Comparison of ENCODE assay signal across 9 cellular contexts in genomic region chr14:75577724-75578098, GRCh38. TPM values are rescaled to one million over a fixed set of nuclear protein-coding genes. Genes with fewer than 3 reads are reported as not detected.
A peak's percentile ranks its signal among the peaks of the same experiment; 100 is the strongest.
DNase-seq lines count a peak whose midpoint lies in the region; ATAC-seq and TF ChIP-seq lines count a peak whose summit lies in the region.
"Had no signal": no experiment of that assay in that cellular context is flagged by ENCODE, and none has a peak within 500 bp of the region (broad histone marks: within the 10 kb centered on the region; RNA-seq: fewer than 3 reads in every experiment).

No MANE protein-coding gene starts in this region.

- H3K4me1 ChIP-seq in Peyer's patch = peaks cover 0 to 9% (median 0%) of the 10 kb centered on the region in 4 donors

- H3K4me3 ChIP-seq in Peyer's patch = peak overlapping the region; percentile 31 to 87 (median 72)

- H3K27ac Mint-ChIP-seq in CD4-positive, alpha-beta T cell = peak overlapping the region; percentile 64
- H3K27ac Mint-ChIP-seq in naive B cell = peak overlapping the region in 4 of 6 donors; percentile 11 to 95 (median 88)
- peak overlapping the region; percentile 91 for H3K27ac Mint-ChIP-seq in stimulated activated naive B cell treated with anti-CD40 and anti-IgM and Interleukin-4, amounts not matched to agents 10 μg/mL and 1 μg/mL and 100 μg/mL, for 72 hours
- H3K27ac Mint-ChIP-seq: dendritic cell treated with granulocyte-macrophage colony-stimulating factor and Interleukin-4, amounts not matched to agents 40 ng/mL and 50 ng/mL, for 4 days had no signal

- peak; percentile 83 for TF ChIP-seq CTCF in CD4-positive, alpha-beta T cell (IDR thresholded peaks at IDR 0.05)
- TF ChIP-seq CTCF in Peyer's patch (IDR thresholded peaks at IDR 0.05) = peak; percentile 25 to 83 (median 71)

- H3K4me1 Mint-ChIP-seq in CD4-positive, alpha-beta T cell (ENCODE audit: low read depth) = peaks cover 25% of the 10 kb centered on the region
- peaks cover 7 to 19% (median 18%) of the 10 kb centered on the region in 3 donors for H3K4me1 Mint-ChIP-seq in naive B cell
- H3K4me1 Mint-ChIP-seq in stimulated activated naive B cell treated with anti-CD40 and anti-IgM and Interleukin-4, amounts not matched to agents 10 μg/mL and 1 μg/mL and 100 μg/mL, for 72 hours = peaks cover 26 to 37% of the 10 kb centered on the region in 2 donors

- H3K27me3 Mint-ChIP-seq in CD4-positive, alpha-beta T cell = no peaks in the 10 kb centered on the region
- H3K27me3 Mint-ChIP-seq in naive B cell = peaks cover 7 to 12% (median 11%) of the 10 kb centered on the region in 3 donors
- H3K27me3 Mint-ChIP-seq in stimulated activated naive B cell treated with anti-CD40 and anti-IgM and Interleukin-4, amounts not matched to agents 10 μg/mL and 1 μg/mL and 100 μg/mL, for 72 hours = peaks cover 3 to 8% of the 10 kb centered on the region in 2 donors
- H3K27me3 Mint-ChIP-seq: dendritic cell treated with granulocyte-macrophage colony-stimulating factor and Interleukin-4, amounts not matched to agents 40 ng/mL and 50 ng/mL, for 4 days had no signal

- ATAC-seq in CD4-positive, alpha-beta T cell (ENCODE audit: poor library complexity) = peak; percentile 85
- ATAC-seq in GM19438 (IDR thresholded peaks at IDR 0.05; ENCODE audit: low read depth, unreplicated experiment) (peak; percentile 89), naive B cell (ENCODE audit: low read depth in 2 of 2) (peak; percentile 90 to 91)
- ATAC-seq in stimulated activated naive B cell treated with anti-CD40 and anti-IgM and Interleukin-4, amounts not matched to agents 10 μg/mL and 1 μg/mL and 100 μg/mL, for 72 hours (replicated peaks) = peak; percentile 84

- no peaks in the 10 kb centered on the region for H3K9me3 ChIP-seq in CD4-positive, alpha-beta T cell (ENCODE audit: control insufficient read depth, low read length)
- H3K9me3 ChIP-seq in Peyer's patch = no peaks in the 10 kb centered on the region

- H3K4me3 Mint-ChIP-seq in CD4-positive, alpha-beta T cell = peak overlapping the region; percentile 92
- H3K4me3 Mint-ChIP-seq in naive B cell = peak overlapping the region; percentile 86 to 98 (median 96)
- H3K4me3 Mint-ChIP-seq in stimulated activated naive B cell treated with anti-CD40 and anti-IgM and Interleukin-4, amounts not matched to agents 10 μg/mL and 1 μg/mL and 100 μg/mL, for 72 hours = peak overlapping the region; percentile 92 to 94
- H3K4me3 Mint-ChIP-seq: dendritic cell treated with granulocyte-macrophage colony-stimulating factor and Interleukin-4, amounts not matched to agents 40 ng/mL and 50 ng/mL, for 4 days had no signal

- POLR2A ChIA-PET in CD4-positive, alpha-beta T cell (lab: Charles Lee) = interaction anchor here (1.2 to 3.1 kb wide), 6 partner anchors 16 to 405 kb away, joined by 3 to 23 read pairs (median 6); partner anchors contain the start of genes BATF, ERG28 and TTLL5

- H3K36me3 ChIP-seq in Peyer's patch = no peaks in the 10 kb centered on the region

- H3K27ac ChIP-seq in CD4-positive, alpha-beta T cell (ENCODE audit: low read depth, low read length) = no peak overlapping the region
- peak overlapping the region; percentile 51 to 90 (median 82) for H3K27ac ChIP-seq in Peyer's patch

- CTCF ChIA-PET in CD4-positive, alpha-beta T cell (lab: Charles Lee) = interaction anchor here (0.6 to 3.9 kb wide), 21 partner anchors 9 to 405 kb away, joined by 3 to 47 read pairs (median 4); partner anchors contain the start of genes ERG28, TGFB3 and TTLL5

- peak; percentile 46 to 75 (median 60) for DNase-seq in CD4-positive, alpha-beta T cell
- DNase-seq in HUDEP-2 (lab: John Stamatoyannopoulos, UW; ENCODE audit: unreplicated experiment in 76 of 76) (peak in 69 of 76 experiments; percentile 3 to 75 (median 56)), Peyer's patch (peak; percentile 84 to 95 (median 90)), activated T-helper 1 cell treated with Interleukin-2 at 50 U/mL for 16 hours (ENCODE audit: low read depth) (peak; percentile 53), fibroblast of peridontal ligament (ENCODE audit: extremely low read depth) (peak; percentile 83), naive B cell (peak; percentile 60)
- DNase-seq in stimulated activated naive B cell treated with anti-CD40 and anti-IgM and Interleukin-4, amounts not matched to agents 10 μg/mL and 1 μg/mL and 100 μg/mL, for 72 hours = peak; percentile 70

- H3K27me3 ChIP-seq in CD4-positive, alpha-beta T cell (ENCODE audit: control insufficient read depth, insufficient read depth, low read length) = no peaks in the 10 kb centered on the region
- H3K27me3 ChIP-seq in Peyer's patch = no peaks in the 10 kb centered on the region

- intact Hi-C loops in CD4-positive, alpha-beta T cell (cut with DNase I, micrococcal nuclease) = loop anchor here (1.0 to 10.0 kb wide), 3 partner anchors 77 to 407 kb away; partner anchors contain the start of genes IFT43 (in 1 of the 2) and TGFB3 (in 1 of the 2)

- H3K9me3 Mint-ChIP-seq in CD4-positive, alpha-beta T cell = no peaks in the 10 kb centered on the region
- no peaks in the 10 kb centered on the region for H3K9me3 Mint-ChIP-seq in naive B cell
- no peaks in the 10 kb centered on the region for H3K9me3 Mint-ChIP-seq in stimulated activated naive B cell treated with anti-CD40 and anti-IgM and Interleukin-4, amounts not matched to agents 10 μg/mL and 1 μg/mL and 100 μg/mL, for 72 hours
- H3K9me3 Mint-ChIP-seq: dendritic cell treated with granulocyte-macrophage colony-stimulating factor and Interleukin-4, amounts not matched to agents 40 ng/mL and 50 ng/mL, for 4 days had no signal

- no peaks in the 10 kb centered on the region for H3K36me3 Mint-ChIP-seq in CD4-positive, alpha-beta T cell (ENCODE audit: low read depth)
- H3K36me3 Mint-ChIP-seq in naive B cell = no peaks in the 10 kb centered on the region
- peaks cover 0 to 3% of the 10 kb centered on the region in 2 donors for H3K36me3 Mint-ChIP-seq in stimulated activated naive B cell treated with anti-CD40 and anti-IgM and Interleukin-4, amounts not matched to agents 10 μg/mL and 1 μg/mL and 100 μg/mL, for 72 hours

- TF ChIP-seq POLR2A in Peyer's patch (IDR thresholded peaks at IDR 0.05) = no peak

RNA-seq across cellular contexts. Expression of gene FLVCR2, which starts 0.7 kb away (rescaled TPM):
- total RNA-seq in CD4-positive, alpha-beta T cell = 1 to 10 TPM in 1 of 2 experiments, under 1 TPM in 1; 0.71 to 2.3 TPM
- total RNA-seq in Peyer's patch = 100 to 1,000 TPM in 2 of 4 donors, 10 to 100 TPM in 2; 14.9 to 130 (median 98.8) TPM
- under 1 TPM in 4 of 6 donors, not detected in 2; 0.22 to 0.69 (median 0.49) TPM for polyA plus RNA-seq in naive B cell (ENCODE audit: low read depth in 6 of 6)

RNA-seq across cellular contexts. Expression of gene BATF, which starts 55.4 kb away (rescaled TPM):
- total RNA-seq in CD4-positive, alpha-beta T cell = 1 to 10 TPM; 6.7 to 7.8 TPM
- 10 to 100 TPM in 1 of 4 donors, 1 to 10 TPM in 2, not detected in 1; 3.1 to 28.1 (median 5.9) TPM for total RNA-seq in Peyer's patch
- polyA plus RNA-seq in naive B cell (ENCODE audit: low read depth in 6 of 6) = 10 to 100 TPM in 2 of 6 donors, 1 to 10 TPM in 4; 2.6 to 12.9 (median 6.5) TPM

Comparison
In these comparisons a context has a peak if more than half of its experiments do, and no peak if none do; other contexts are left out.
1. RNA of gene FLVCR2, which starts 0.7 kb away (total RNA-seq): 14.9 to 130 TPM in Peyer's patch; 0.71 to 2.3 TPM in CD4-positive, alpha-beta T cell; every median in the first group is over 4 times any median in the second.
2. Peak in every context shown above with its lines, with median percentiles within 50 percentile points of each other: ATAC-seq, DNase-seq, H3K27ac Mint-ChIP-seq and H3K4me3 Mint-ChIP-seq.